In genomic region chr4:183838987-183839712, GRCh38 we compare ENCODE assay signal across 11 cellular contexts.
DNase-seq lines count a peak whose midpoint lies in the region; ATAC-seq and TF ChIP-seq lines count a peak whose summit lies in the region.
"Had no signal": no experiment of that assay in that cellular context is flagged by ENCODE, and none has a peak within 500 bp of the region (broad histone marks: within the 10 kb centered on the region; RNA-seq: fewer than 3 reads in every experiment).

No MANE protein-coding gene starts in this region.

- no peak overlapping the region for H3K4me3 Mint-ChIP-seq in activated naive CD8-positive, alpha-beta T cell treated with anti-CD3 and anti-CD28 coated beads, Interleukin-2, amount 50 U/mL, for 24 hours

- no peak overlapping the region for H3K27ac Mint-ChIP-seq in activated naive CD8-positive, alpha-beta T cell treated with anti-CD3 and anti-CD28 coated beads, Interleukin-2, amount 50 U/mL, for 24 hours

- H3K9me3 Mint-ChIP-seq in activated naive CD8-positive, alpha-beta T cell treated with anti-CD3 and anti-CD28 coated beads, Interleukin-2, amount 50 U/mL, for 24 hours, result no peaks in the 10 kb centered on the region

- in situ Hi-C loops in astrocyte of the spinal cord (cut with HindIII; ENCODE audit: low sequenced_read_pairs), result no loop called here

- H3K36me3 Mint-ChIP-seq in activated naive CD8-positive, alpha-beta T cell treated with anti-CD3 and anti-CD28 coated beads, Interleukin-2, amount 50 U/mL, for 24 hours (ENCODE audit: low read depth), result no peaks in the 10 kb centered on the region

- ATAC-seq in HG03432 (IDR thresholded peaks at IDR 0.05; ENCODE audit: unreplicated experiment) (no peak), HG03196 (IDR thresholded peaks at IDR 0.05; ENCODE audit: unreplicated experiment) (no peak)
- no peak for ATAC-seq in activated naive CD8-positive, alpha-beta T cell treated with anti-CD3 and anti-CD28 coated beads, Interleukin-2, amount 50 U/mL, for 24 hours

- TF ChIP-seq CTCF in astrocyte of the spinal cord (IDR thresholded peaks at IDR 0.05; ENCODE audit: low read depth, low read length), result no peak

- DNase-seq in AML-193 (lab: John Stamatoyannopoulos, UW), result peak; percentile 9 to 23
- DNase-seq in Kasumi-1 (lab: John Stamatoyannopoulos, UW), result peak; percentile 55 to 69
- DNase-seq in astrocyte of the spinal cord (ENCODE audit: low read depth, low spot score), result peak; percentile 19
- peak; percentile 40 for DNase-seq in kidney tubule cell (ENCODE audit: low spot score)
- no peak for DNase-seq in activated naive CD8-positive, alpha-beta T cell treated with anti-CD3 and anti-CD28 coated beads, Interleukin-2, amount 50 U/mL, for 24 hours
- DNase-seq in NCI-H2081 (lab: John Stamatoyannopoulos, UW), result no peak
- DNase-seq: erythroblast, NCI-H1436 treated with DMSO at 0.1 percent for 48 hours, posterior cingulate gyrus had no signal

- H3K4me1 Mint-ChIP-seq in activated naive CD8-positive, alpha-beta T cell treated with anti-CD3 and anti-CD28 coated beads, Interleukin-2, amount 50 U/mL, for 24 hours, result no peaks in the 10 kb centered on the region

- H3K4me3 ChIP-seq in astrocyte of the spinal cord (ENCODE audit: low read depth, low read length), result no peak overlapping the region

- H3K27me3 Mint-ChIP-seq in activated naive CD8-positive, alpha-beta T cell treated with anti-CD3 and anti-CD28 coated beads, Interleukin-2, amount 50 U/mL, for 24 hours, result peaks cover 8% of the 10 kb centered on the region

Comparison
In these comparisons a context has a peak if more than half of its experiments do, and no peak if none do; other contexts are left out.
1. DNase-seq: peak in AML-193 (2 of 2), Kasumi-1 (2 of 2), astrocyte of the spinal cord (single experiment) and kidney tubule cell (single experiment); none in activated naive CD8-positive, alpha-beta T cell treated with anti-CD3 and anti-CD28 coated beads, Interleukin-2, amount 50 U/mL, for 24 hours (single experiment) and NCI-H2081 (0 of 2).